In the genomic region with DNA sequence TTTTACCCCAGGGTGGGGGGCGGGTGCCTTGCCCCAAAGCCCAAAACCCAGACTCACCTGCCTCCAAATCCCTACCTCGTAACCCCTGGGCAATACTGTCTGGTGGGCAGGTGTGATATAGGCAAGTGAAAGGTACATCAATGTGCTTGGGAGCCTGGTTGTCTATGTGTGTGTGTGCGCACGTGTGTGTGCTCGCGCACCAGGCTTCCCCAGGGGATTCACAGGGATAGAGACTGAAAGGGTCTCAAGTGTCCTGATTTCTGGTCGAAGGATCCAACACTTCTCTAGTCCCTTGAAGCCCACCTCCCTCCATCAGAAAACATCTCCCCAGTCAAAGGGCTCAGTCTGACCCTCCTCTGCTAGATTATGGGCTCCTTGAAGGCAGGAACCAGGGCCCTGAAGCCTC, we compare ENCODE assay signal across 7 cellular contexts. TPM values are rescaled to one million over a fixed set of nuclear protein-coding genes. Genes with fewer than 3 reads are reported as not detected.
DNase-seq lines count a peak whose midpoint lies in the region; ATAC-seq and TF ChIP-seq lines count a peak whose summit lies in the region.

No MANE protein-coding gene starts in this region.

- ATAC-seq in GM19467 (IDR thresholded peaks at IDR 0.05; ENCODE audit: unreplicated experiment), result no peak

- H3K36me3 Mint-ChIP-seq in Calu3 (ENCODE audit: insufficient read depth, unreplicated experiment) (peaks cover 36% of the 10 kb centered on the region), progenitor cell of endocrine pancreas (ENCODE audit: insufficient read depth) (no peaks in the 10 kb centered on the region)

- H3K27ac Mint-ChIP-seq in Calu3 (ENCODE audit: unreplicated experiment) (peak overlapping the region; percentile 78), progenitor cell of endocrine pancreas (peak overlapping the region; percentile 52)

- BruUV-seq in Calu3 (replicated peaks; lab: Mats Ljungman, UMichigan), result no TSS peak

- DNase-seq in Calu3, result no peak
- DNase-seq in NCI-H69 (lab: John Stamatoyannopoulos, UW), result peak; percentile 17
- no peak for DNase-seq in coronary artery (ENCODE audit: low spot score)
- DNase-seq in progenitor cell of endocrine pancreas (ENCODE audit: low spot score, unreplicated experiment), result no peak
- DNase-seq in HCEC 1CT, result no peak
- no peak for DNase-seq in GM13976 (ENCODE audit: low spot score)

- CTCF ChIA-PET in Calu3 (lab: Charles Lee), result interaction anchor here (0.6 to 2.6 kb wide), 10 partner anchors 9 to 317 kb away, joined by 3 to 14 read pairs (median 4); a partner anchor contains a TSS

- in situ Hi-C loops in GM13976 (cut with MboI; ENCODE audit: low sequenced_read_pairs, unreplicated experiment), result no loop called here

- H3K4me3 ChIP-seq in coronary artery, result no peak overlapping the region

- intact Hi-C loops in Calu3 (cut with micrococcal nuclease; ENCODE audit: unreplicated experiment), result no loop called here

- H3K27ac ChIP-seq in coronary artery, result peak overlapping the region; percentile 12 to 54

- H3K4me3 Mint-ChIP-seq in Calu3 (ENCODE audit: low read depth, unreplicated experiment) (no peak overlapping the region), progenitor cell of endocrine pancreas (ENCODE audit: low read depth) (no peak overlapping the region)

- H3K9me3 Mint-ChIP-seq in Calu3 (ENCODE audit: low read depth, unreplicated experiment) (no peaks in the 10 kb centered on the region), progenitor cell of endocrine pancreas (ENCODE audit: low read depth) (no peaks in the 10 kb centered on the region)

- H3K4me1 Mint-ChIP-seq in Calu3 (ENCODE audit: low read depth, unreplicated experiment), result peaks cover 37% of the 10 kb centered on the region
- H3K4me1 Mint-ChIP-seq in progenitor cell of endocrine pancreas (ENCODE audit: low read depth), result peaks cover 27% of the 10 kb centered on the region

- no peak for TF ChIP-seq CTCF in Calu3 (IDR thresholded peaks at IDR 0.05; ENCODE audit: unreplicated experiment)
- no peak for TF ChIP-seq CTCF in coronary artery (IDR thresholded peaks at IDR 0.05)
- no peak for TF ChIP-seq CTCF in progenitor cell of endocrine pancreas (IDR thresholded peaks at IDR 0.05; ENCODE audit: unreplicated experiment)
- TF ChIP-seq CTCF in GM13976 (IDR thresholded peaks at IDR 0.05; ENCODE audit: borderline replicate concordance, control extremely low read depth, extremely low read depth, insufficient read depth, missing control alignments), result no peak

- H3K27me3 Mint-ChIP-seq in Calu3 (ENCODE audit: unreplicated experiment), result no peaks in the 10 kb centered on the region
- peaks cover 10% of the 10 kb centered on the region for H3K27me3 Mint-ChIP-seq in progenitor cell of endocrine pancreas

RNA-seq across cellular contexts. Expression of a gene that starts 28.9 kb away (rescaled TPM):
- 40.7 and 46.2 TPM in 2 replicates for total RNA-seq in Calu3 (2022)
- 96.2 and 102 TPM in 2 replicates for total RNA-seq in progenitor cell of endocrine pancreas
